3 cellular contexts compared by ENCODE assay signal in genomic region chr19:40552848-40553247, GRCh38.
TF ChIP-seq lines count a peak whose summit lies in the region.

No MANE protein-coding gene starts in this region.

TF ChIP-seq in HepG2, 621 proteins besides CTCF, POLR2A, EP300 and RAD21:
- TF ChIP-seq ARID3A (IDR thresholded peaks at IDR 0.05; ENCODE audit: low read depth, low read length) (no peak), MLLT10 (CRISPR knock-in tag; IDR thresholded peaks at IDR 0.05) (no peak), ZNF629 (CRISPR knock-in tag; conservative IDR thresholded peaks at IDR 0.05) (peak; percentile 45; the same call in 1 of the 2 replicates)

TF ChIP-seq in WTC11, 78 proteins besides CTCF, POLR2A, EP300 and RAD21:
- TF ChIP-seq GTF2I (CRISPR knock-in tag; conservative IDR thresholded peaks at IDR 0.05) (0 out of 2 replicates have a peak, but pooled peaks have one; percentile 6), OVOL2 (CRISPR knock-in tag; IDR thresholded peaks at IDR 0.05; ENCODE audit: borderline replicate concordance) (no peak), SMAD3 (CRISPR knock-in tag; IDR thresholded peaks at IDR 0.05; ENCODE audit: borderline replicate concordance) (no peak)

TF ChIP-seq in H1, 55 proteins besides CTCF, POLR2A, EP300 and RAD21:
- no peak for TF ChIP-seq JUN (IDR thresholded peaks at IDR 0.05; ENCODE audit: low read depth, low read length)
- TF ChIP-seq KDM1A (IDR thresholded peaks at IDR 0.05; ENCODE audit: borderline replicate concordance, low read length) = 0 out of 2 replicates have a peak, but pooled peaks have one; percentile 55
TF ChIP-seq in H1: peak in this region for 1.
